ENCODE assay signal across 36 cellular contexts in the genomic region with DNA sequence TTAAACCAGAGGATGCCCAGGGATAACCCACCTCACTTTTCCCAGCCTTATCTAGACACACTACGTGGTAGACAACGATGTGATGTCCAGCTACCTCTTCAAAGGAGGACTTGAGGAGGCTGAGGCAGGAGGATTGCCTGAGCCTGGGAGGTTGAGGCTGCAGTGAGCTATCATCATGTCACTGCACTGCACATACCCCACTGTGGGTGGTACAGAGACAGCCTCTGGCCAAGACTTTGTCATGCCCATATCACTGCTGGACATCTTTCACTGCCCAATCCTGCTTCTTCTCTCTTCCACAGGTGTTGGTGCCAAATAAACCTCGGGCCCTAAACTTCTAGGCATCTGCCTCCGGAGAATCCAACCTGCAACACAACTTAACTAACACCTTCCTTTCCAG.
"Had no signal": no experiment of that assay in that cellular context is flagged by ENCODE, and none has a peak within 500 bp of the region (broad histone marks: within the 10 kb centered on the region; RNA-seq: fewer than 3 reads in every experiment).

No MANE protein-coding gene starts in this region.

- H3K4me3 Mint-ChIP-seq: activated CD4-positive, alpha-beta memory T cell treated with anti-CD3 and anti-CD28 coated beads for 36 hours; activated CD4-positive, alpha-beta T cell treated with anti-CD3 and anti-CD28 coated beads, Interleukin-2, amount 10 ng/mL, durations not matched to agents 24 days and 14 days; activated CD8-positive, alpha-beta T cell treated with anti-CD3 and anti-CD28 coated beads for 36 hours; activated naive CD4-positive, alpha-beta T cell treated with anti-CD3 and anti-CD28 coated beads for 36 hours; activated naive CD8-positive, alpha-beta T cell treated with anti-CD3 and anti-CD28 coated beads for 36 hours; activated T-cell treated with anti-CD3 and anti-CD28 coated beads, Interleukin-2, amount 50 U/mL, for 4 hours; activated T-cell treated with anti-CD3 and anti-CD28 coated beads, Interleukin-2, amount 50 U/mL, for 72 hours; activated T-helper 1 cell treated with anti-CD3 and anti-CD28 coated beads, Interleukin-12 subunit alpha, Interleukin-12 subunit beta, Interleukin-2, Interleukin-4 antibody, amounts not matched to agents 30 ng/mL and 10 ng/mL and 1 ng/mL, durations not matched to agents 14 hours and 24 hours and 36 hours; activated T-helper 17 cell treated with anti-CD3 and anti-CD28 coated beads, Interleukin-2, amount 50 U/mL, for 72 hours; T-helper 1 cell treated with Interleukin-12 subunit alpha and Interleukin-12 subunit beta and Interleukin-4 antibody, amounts not matched to agents 30 μg/mL and 1 μg/mL, for 36 hours; T-helper 2 cell treated with Interferon-gamma antibody and Interleukin-4, amounts not matched to agents 5 μg/mL and 100 μg/mL, for 36 hours had no signal

- FAIRE-seq: astrocyte, colon, TTC549 had no signal

- H3K27ac ChIP-seq: adrenal gland, body of pancreas, brain microvascular endothelial cell, breast epithelium, VCaP had no signal

- H3K4me1 ChIP-seq: adrenal gland, body of pancreas, breast epithelium had no signal

- H3K36me3 Mint-ChIP-seq: activated CD4-positive, alpha-beta memory T cell treated with anti-CD3 and anti-CD28 coated beads for 36 hours; activated naive CD4-positive, alpha-beta T cell treated with anti-CD3 and anti-CD28 coated beads, Interleukin-2, amount 50 U/mL, for 72 hours; activated naive CD8-positive, alpha-beta T cell treated with anti-CD3 and anti-CD28 coated beads for 36 hours had no signal

- H3K27ac Mint-ChIP-seq: activated CD4-positive, alpha-beta memory T cell treated with anti-CD3 and anti-CD28 coated beads for 36 hours; activated CD4-positive, alpha-beta T cell treated with anti-CD3 and anti-CD28 coated beads, Interleukin-2, amount 10 ng/mL, durations not matched to agents 24 days and 14 days; activated CD8-positive, alpha-beta T cell treated with anti-CD3 and anti-CD28 coated beads for 36 hours; activated naive CD4-positive, alpha-beta T cell treated with anti-CD3 and anti-CD28 coated beads for 36 hours; activated naive CD8-positive, alpha-beta T cell treated with anti-CD3 and anti-CD28 coated beads for 36 hours; activated T-helper 1 cell treated with anti-CD3 and anti-CD28 coated beads, Interleukin-12 subunit alpha, Interleukin-12 subunit beta, Interleukin-2, Interleukin-4 antibody, amounts not matched to agents 30 ng/mL and 10 ng/mL and 1 ng/mL, durations not matched to agents 14 hours and 24 hours and 36 hours; activated T-helper 17 cell treated with anti-CD3 and anti-CD28 coated beads, Interleukin-2, amount 50 U/mL, for 72 hours; T-helper 1 cell treated with Interleukin-12 subunit alpha and Interleukin-12 subunit beta and Interleukin-4 antibody, amounts not matched to agents 30 μg/mL and 1 μg/mL, for 36 hours; T-helper 2 cell treated with Interferon-gamma antibody and Interleukin-4, amounts not matched to agents 5 μg/mL and 100 μg/mL, for 36 hours had no signal

- H3K9me3 ChIP-seq: adrenal gland, body of pancreas, breast epithelium had no signal

- DNase-seq: activated CD4-positive, alpha-beta memory T cell treated with anti-CD3 and anti-CD28 coated beads for 36 hours; activated CD4-positive, alpha-beta T cell treated with anti-CD3 and anti-CD28 coated beads for 4 hours; activated CD4-positive, alpha-beta T cell treated with anti-CD3 and anti-CD28 coated beads, Interleukin-2, amount 50 U/mL, for 1 hour; activated CD4-positive, alpha-beta T cell treated with anti-CD3 and anti-CD28 coated beads, Interleukin-2, amount 50 U/mL, for 4 hours; activated CD4-positive, CD25-positive, alpha-beta regulatory T cell treated with anti-CD3 and anti-CD28 coated beads, Interleukin-2, amount 50 U/mL, for 72 hours; activated CD8-positive, alpha-beta memory T cell treated with anti-CD3 and anti-CD28 coated beads, Interleukin-2, amount 50 U/mL, for 4 hours; activated CD8-positive, alpha-beta T cell treated with anti-CD3 and anti-CD28 coated beads for 36 hours; activated effector memory CD4-positive, alpha-beta T cell treated with anti-CD3 and anti-CD28 coated beads, Interleukin-2, amount 50 U/mL, for 16 hours; activated gamma-delta T cell treated with Interleukin-2 at 50 U/mL for 16 hours; activated naive CD4-positive, alpha-beta T cell; activated naive CD4-positive, alpha-beta T cell treated with anti-CD3 and anti-CD28 coated beads for 36 hours; activated naive CD4-positive, alpha-beta T cell treated with anti-CD3 and anti-CD28 coated beads, Interleukin-2, amount 50 U/mL, for 16 hours; activated naive CD8-positive, alpha-beta T cell treated with anti-CD3 and anti-CD28 coated beads for 36 hours; activated T-cell treated with anti-CD3 and anti-CD28 coated beads for 4 hours; activated T-cell treated with anti-CD3 and anti-CD28 coated beads, Interleukin-2, amount 50 U/mL, for 1 hour; activated T-cell treated with anti-CD3 and anti-CD28 coated beads, Interleukin-2, amount 50 U/mL, for 4 hours; activated T-cell treated with anti-CD3 and anti-CD28 coated beads, Interleukin-2, amount 50 U/mL, for 72 hours; adrenal gland; amniotic stem cell; aorta; body of pancreas; brain microvascular endothelial cell; central memory CD4-positive, alpha-beta T cell; T-helper 2 cell; T-helper 9 cell had no signal

- ATAC-seq: activated CD8-positive, alpha-beta T cell treated with anti-CD3 and anti-CD28 coated beads for 36 hours; activated naive CD4-positive, alpha-beta T cell treated with anti-CD3 and anti-CD28 coated beads, Interleukin-2, amount 50 U/mL, for 72 hours; activated T-cell treated with anti-CD3 and anti-CD28 coated beads, Interleukin-2, amount 50 U/mL, for 4 hours; activated T-cell treated with anti-CD3 and anti-CD28 coated beads, Interleukin-2, amount 50 U/mL, for 72 hours; activated T-helper 17 cell treated with anti-CD3 and anti-CD28 coated beads, Interleukin-2, amount 50 U/mL, for 72 hours; body of pancreas had no signal

- H3K4me3 ChIP-seq: adrenal gland, body of pancreas, breast epithelium had no signal

- H3K9me3 Mint-ChIP-seq: activated CD4-positive, alpha-beta memory T cell treated with anti-CD3 and anti-CD28 coated beads for 36 hours; activated CD4-positive, alpha-beta T cell treated with anti-CD3 and anti-CD28 coated beads, Interleukin-2, amount 10 ng/mL, durations not matched to agents 24 days and 14 days; activated CD8-positive, alpha-beta T cell treated with anti-CD3 and anti-CD28 coated beads for 36 hours; activated naive CD4-positive, alpha-beta T cell treated with anti-CD3 and anti-CD28 coated beads for 36 hours; activated naive CD4-positive, alpha-beta T cell treated with anti-CD3 and anti-CD28 coated beads, Interleukin-2, amount 50 U/mL, for 72 hours; activated naive CD8-positive, alpha-beta T cell treated with anti-CD3 and anti-CD28 coated beads for 36 hours; activated T-cell treated with anti-CD3 and anti-CD28 coated beads, Interleukin-2, amount 50 U/mL, for 4 hours; activated T-cell treated with anti-CD3 and anti-CD28 coated beads, Interleukin-2, amount 50 U/mL, for 72 hours; activated T-helper 1 cell treated with anti-CD3 and anti-CD28 coated beads, Interleukin-12 subunit alpha, Interleukin-12 subunit beta, Interleukin-2, Interleukin-4 antibody, amounts not matched to agents 30 ng/mL and 10 ng/mL and 1 ng/mL, durations not matched to agents 14 hours and 24 hours and 36 hours; activated T-helper 17 cell treated with anti-CD3 and anti-CD28 coated beads, Interleukin-2, amount 50 U/mL, for 72 hours; T-helper 1 cell treated with Interleukin-12 subunit alpha and Interleukin-12 subunit beta and Interleukin-4 antibody, amounts not matched to agents 30 μg/mL and 1 μg/mL, for 36 hours; T-helper 2 cell treated with Interferon-gamma antibody and Interleukin-4, amounts not matched to agents 5 μg/mL and 100 μg/mL, for 36 hours had no signal

- H3K4me1 Mint-ChIP-seq: activated CD4-positive, alpha-beta T cell treated with anti-CD3 and anti-CD28 coated beads, Interleukin-2, amount 10 ng/mL, durations not matched to agents 24 days and 14 days; activated naive CD8-positive, alpha-beta T cell treated with anti-CD3 and anti-CD28 coated beads for 36 hours had no signal

- H3K36me3 ChIP-seq: adrenal gland, brain microvascular endothelial cell, breast epithelium had no signal

- H3K27me3 ChIP-seq: adrenal gland, body of pancreas, brain microvascular endothelial cell, breast epithelium had no signal
